In genomic region chr9:19807182-19807892, GRCh38 we compare ENCODE assay signal across 1 cellular context.
TF ChIP-seq lines count a peak whose summit lies in the region.

No MANE protein-coding gene starts in this region.

TF ChIP-seq in H1, 55 proteins besides CTCF, POLR2A, EP300 and RAD21:
- TF ChIP-seq CHD7 (IDR thresholded peaks at IDR 0.05; ENCODE audit: insufficient replicate concordance, low read length) (peak; percentile 67), SP1 (IDR thresholded peaks at IDR 0.05; ENCODE audit: low read depth, low read length) (0 out of 2 replicates have a peak, but pooled peaks have one; percentile 8), CHD2 (IDR thresholded peaks at IDR 0.05; ENCODE audit: low read length) (no peak), SIRT6 (IDR thresholded peaks at IDR 0.05; ENCODE audit: low read length) (no peak), TAF1 (IDR thresholded peaks at IDR 0.05; ENCODE audit: low read depth, low read length) (no peak), SAP30 (IDR thresholded peaks at IDR 0.05; ENCODE audit: insufficient read depth, insufficient replicate concordance, low read length) (no peak), KDM4A (IDR thresholded peaks at IDR 0.05; ENCODE audit: low read depth, low read length, severe bottlenecking) (no peak), SRF (IDR thresholded peaks at IDR 0.05; ENCODE audit: low read depth, low read length) (peak; percentile 52; the same call in 1 of the 2 replicates)
